ENCODE assay signal across 15 cellular contexts in genomic region chr7:91280180-91280579, GRCh38. TPM values are rescaled to one million over a fixed set of nuclear protein-coding genes. Genes with fewer than 3 reads are reported as not detected.
DNase-seq lines count a peak whose midpoint lies in the region; ATAC-seq and TF ChIP-seq lines count a peak whose summit lies in the region.
"Had no signal": no experiment of that assay in that cellular context is flagged by ENCODE, and none has a peak within 500 bp of the region (broad histone marks: within the 10 kb centered on the region; RNA-seq: fewer than 3 reads in every experiment).

No MANE protein-coding gene starts in this region.

- H3K4me1 Mint-ChIP-seq in T-cell (no peaks in the 10 kb centered on the region), nephron progenitor cell (peaks cover 12% of the 10 kb centered on the region)
- H3K4me1 Mint-ChIP-seq: activated CD4-positive, alpha-beta T cell treated with anti-CD3 and anti-CD28 coated beads, Interleukin-2, amount 10 ng/mL, durations not matched to agents 7 days and 5 days had no signal

- H3K4me1 ChIP-seq in cardiac muscle cell (ENCODE audit: low read depth), result peaks cover 9% of the 10 kb centered on the region
- H3K4me1 ChIP-seq: left lung, parathyroid adenoma, vagina had no signal

- POLR2A ChIA-PET in T-cell (lab: Charles Lee), result no interaction called here

- intact Hi-C loops in left ventricle myocardium superior (cut with micrococcal nuclease), result loop anchor here (10.0 kb wide), 1 partner anchor 355 kb away; no protein-coding TSS in a partner anchor

- in situ Hi-C loops in G401 (cut with HindIII; ENCODE audit: low sequenced_read_pairs), result no loop called here

- H3K27me3 Mint-ChIP-seq in T-cell (peaks cover 0 to 21% of the 10 kb centered on the region in 2 donors), nephron progenitor cell (ENCODE audit: low read depth, poor library complexity) (peaks cover 8% of the 10 kb centered on the region)

- TF ChIP-seq CTCF in cardiac muscle cell (IDR thresholded peaks at IDR 0.05; ENCODE audit: low read depth, low read length), result no peak
- TF ChIP-seq CTCF in WERI-Rb-1 (IDR thresholded peaks at IDR 0.05; ENCODE audit: low read depth, low read length), result no peak
- TF ChIP-seq CTCF in nephron progenitor cell (IDR thresholded peaks at IDR 0.05), result no peak

- H3K36me3 Mint-ChIP-seq in T-cell (no peaks in the 10 kb centered on the region), nephron progenitor cell (ENCODE audit: low read depth) (no peaks in the 10 kb centered on the region)

- no peaks in the 10 kb centered on the region for H3K9me3 Mint-ChIP-seq in T-cell
- no peaks in the 10 kb centered on the region for H3K9me3 Mint-ChIP-seq in nephron progenitor cell
- H3K9me3 Mint-ChIP-seq: activated CD4-positive, alpha-beta T cell treated with anti-CD3 and anti-CD28 coated beads, Interleukin-2, amount 10 ng/mL, durations not matched to agents 7 days and 5 days had no signal

- H3K9me3 ChIP-seq in cardiac muscle cell (ENCODE audit: low read depth), result no peaks in the 10 kb centered on the region
- no peaks in the 10 kb centered on the region for H3K9me3 ChIP-seq in WERI-Rb-1 (ENCODE audit: severe bottlenecking)
- H3K9me3 ChIP-seq: left lung, vagina had no signal

- H3K36me3 ChIP-seq in cardiac muscle cell (no peaks in the 10 kb centered on the region), WERI-Rb-1 (no peaks in the 10 kb centered on the region)
- H3K36me3 ChIP-seq: brain microvascular endothelial cell, left lung, vagina had no signal

- H3K4me3 ChIP-seq in cardiac muscle cell (no peak overlapping the region), WERI-Rb-1 (ENCODE audit: low read depth, low read length) (no peak overlapping the region)
- H3K4me3 ChIP-seq: left lung, vagina had no signal

- CTCF ChIA-PET in T-cell (lab: Charles Lee), result no interaction called here

- H3K27me3 ChIP-seq in cardiac muscle cell, result peaks cover 5% of the 10 kb centered on the region
- H3K27me3 ChIP-seq in WERI-Rb-1 (ENCODE audit: insufficient read depth, low read depth, severe bottlenecking), result no peaks in the 10 kb centered on the region
- H3K27me3 ChIP-seq: brain microvascular endothelial cell, left lung, vagina had no signal

- H3K4me3 Mint-ChIP-seq in T-cell (no peak overlapping the region), nephron progenitor cell (no peak overlapping the region)
- H3K4me3 Mint-ChIP-seq: activated CD4-positive, alpha-beta T cell treated with anti-CD3 and anti-CD28 coated beads, Interleukin-2, amount 10 ng/mL, durations not matched to agents 7 days and 5 days had no signal

- no peak for ATAC-seq in left ventricle myocardium superior
- ATAC-seq in HG03039 (IDR thresholded peaks at IDR 0.05; ENCODE audit: unreplicated experiment), result peak; percentile 57
- ATAC-seq in T-cell (replicated peaks in 1 of 4), result no peak
- ATAC-seq: left lung had no signal

- DNase-seq in cardiac muscle cell (ENCODE audit: low read depth in 1 of 2, low spot score in 1 of 2) (peak in 1 of 2 donors; percentile 64), left ventricle myocardium superior (no peak), WERI-Rb-1 (peak; percentile 36), T-cell (no peak), nephron progenitor cell (no peak), G401 (ENCODE audit: low spot score) (no peak)
- no peak for DNase-seq in activated CD4-positive, alpha-beta T cell treated with anti-CD3 and anti-CD28 coated beads for 48 hours
- DNase-seq: activated CD4-positive, alpha-beta T cell treated with anti-CD3 and anti-CD28 coated beads, Interleukin-2, amount 10 ng/mL, durations not matched to agents 7 days and 5 days; activated effector memory CD4-positive, alpha-beta T cell treated with anti-CD3 and anti-CD28 coated beads, Interleukin-2, amount 50 U/mL, for 16 hours; brain microvascular endothelial cell; head of caudate nucleus; left lung had no signal

- no peak overlapping the region for H3K27ac Mint-ChIP-seq in T-cell
- H3K27ac Mint-ChIP-seq in nephron progenitor cell, result no peak overlapping the region
- H3K27ac Mint-ChIP-seq: activated CD4-positive, alpha-beta T cell treated with anti-CD3 and anti-CD28 coated beads, Interleukin-2, amount 10 ng/mL, durations not matched to agents 7 days and 5 days had no signal

- H3K27ac ChIP-seq in cardiac muscle cell (peak overlapping the region; percentile 65), WERI-Rb-1 (no peak overlapping the region)
- H3K27ac ChIP-seq: brain microvascular endothelial cell, left lung, parathyroid adenoma, vagina had no signal

RNA-seq across cellular contexts. Expression of gene FZD1, which starts 15.9 kb away (rescaled TPM):
- total RNA-seq in cardiac muscle cell (14.9 and 19.0 TPM in 2 replicates), left ventricle myocardium superior (12.1 TPM), T-cell (under 1 TPM; 0.07 to 0.47 (median 0.13) TPM)
- polyA plus RNA-seq in cardiac muscle cell, result 11.2 and 14.2 TPM in 2 replicates
- total RNA-seq in G401 (2014; rRNA removed; shearing (Covaris generic)), result 0.92 and 1.9 TPM in 2 replicates
